In genomic region chr2:108536133-108536780, GRCh38 we compare ENCODE assay signal across 1 cellular context.
A peak's percentile ranks its signal among the peaks of the same experiment; 100 is the strongest.
TF ChIP-seq lines count a peak whose summit lies in the region.

No MANE protein-coding gene starts in this region.

TF ChIP-seq in HepG2, 621 proteins besides CTCF, POLR2A, EP300 and RAD21 (continued from another document):
- TF ChIP-seq ARID4A (CRISPR knock-in tag; IDR thresholded peaks at IDR 0.05; ENCODE audit: borderline replicate concordance) (0 out of 2 replicates have a peak, but pooled peaks have one; percentile 36), CEBPG (CRISPR knock-in tag; IDR thresholded peaks at IDR 0.05) (peak; percentile 32; the same call in 1 of the 2 replicates), PHB2 (IDR thresholded peaks at IDR 0.05; ENCODE audit: partially characterized antibody) (no peak), KAT7 (CRISPR knock-in tag; IDR thresholded peaks at IDR 0.05; ENCODE audit: borderline replicate concordance) (0 out of 2 replicates have a peak, but pooled peaks have one; percentile 53), FOSL2 (CRISPR knock-in tag; IDR thresholded peaks at IDR 0.05) (peak; percentile 40; the same call in 1 of the 2 replicates), XRCC5 (optimal IDR thresholded peaks at IDR 0.05; ENCODE audit: low read length) (peak; percentile 22), GATAD2A (CRISPR knock-in tag; IDR thresholded peaks at IDR 0.05) (peak; percentile 28; the same call in 1 of the 2 replicates), SP2 (CRISPR knock-in tag; IDR thresholded peaks at IDR 0.05) (no peak), AGO1 (IDR thresholded peaks at IDR 0.05; ENCODE audit: low read depth, low read length, poor library complexity, severe bottlenecking) (no peak), ZNF281 (CRISPR knock-in tag; IDR thresholded peaks at IDR 0.05; ENCODE audit: borderline replicate concordance) (0 out of 2 replicates have a peak, but pooled peaks have one; percentile 16)
